In genomic region chr2:44172576-44172975, GRCh38 we compare ENCODE assay signal across 1 cellular context.
TF ChIP-seq lines count a peak whose summit lies in the region.

No MANE protein-coding gene starts in this region.

TF ChIP-seq in GM12878, 131 proteins besides CTCF, POLR2A, EP300 and RAD21:
- TF ChIP-seq MLLT1 (IDR thresholded peaks at IDR 0.05) (peak; percentile 23; the same call in 1 of the 2 replicates), BCLAF1 (IDR thresholded peaks at IDR 0.05) (no peak)
